8 cellular contexts compared by ENCODE assay signal in the genomic region with DNA sequence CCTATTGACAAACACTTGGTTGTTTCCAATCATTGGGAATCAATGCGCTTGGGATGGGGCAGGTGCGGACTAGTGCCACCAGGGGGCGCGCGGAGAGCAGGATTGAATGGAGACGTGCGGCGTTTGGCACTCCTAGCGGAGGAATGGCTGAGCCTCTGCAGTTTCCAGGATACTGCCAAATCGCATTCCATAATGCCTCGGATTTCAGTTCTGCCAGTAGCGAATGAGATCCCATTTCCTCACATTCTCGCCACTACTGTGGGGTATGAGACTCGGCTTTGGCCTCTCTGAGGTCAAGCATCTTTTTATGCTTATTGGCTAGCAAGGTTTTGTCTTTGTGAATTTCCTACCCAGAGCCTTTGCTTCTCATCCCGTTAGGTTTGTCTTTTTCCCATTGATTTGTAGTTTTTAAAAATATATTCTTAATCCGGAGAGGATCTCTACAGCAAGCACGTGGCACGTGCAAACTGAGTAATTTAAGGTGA. TPM values are rescaled to one million over a fixed set of nuclear protein-coding genes. Genes with fewer than 3 reads are reported as not detected.
DNase-seq lines count a peak whose midpoint lies in the region; ATAC-seq and TF ChIP-seq lines count a peak whose summit lies in the region.

No MANE protein-coding gene starts in this region.

- H3K27me3 ChIP-seq in IMR-90 (ENCODE audit: control insufficient read depth, insufficient read depth, low read length) (no peaks in the 10 kb centered on the region), trophoblast cell (ENCODE audit: insufficient read depth, low read length) (no peaks in the 10 kb centered on the region), upper lobe of right lung (no peaks in the 10 kb centered on the region)

- TF ChIP-seq POLR2A in IMR-90 (IDR thresholded peaks at IDR 0.05; ENCODE audit: low read depth, low read length) = no peak

- H3K79me2 ChIP-seq in trophoblast cell (ENCODE audit: control insufficient read depth, insufficient read depth, low read length, poor library complexity) = no peaks in the 10 kb centered on the region

- H2AK5ac ChIP-seq in IMR-90 (ENCODE audit: low read depth, low read length) (no peak overlapping the region), trophoblast cell (ENCODE audit: low read length) (no peak overlapping the region)

- no peak overlapping the region for H3K56ac ChIP-seq in IMR-90 (ENCODE audit: extremely low read depth, insufficient read depth, low read length)

- CTCF ChIA-PET in IMR-90 (lab: Yijun Ruan, JAX) (interaction anchor here (0.6 to 1.1 kb wide), 3 partner anchors 109 to 215 kb away, joined by 3 to 5 read pairs (median 3); no protein-coding TSS in a partner anchor), RWPE1 (lab: Yijun Ruan, JAX) (interaction anchor here (0.6 kb wide), 2 partner anchors 80 to 276 kb away, joined by 3 read pairs; no protein-coding TSS in a partner anchor)

- H3K4ac ChIP-seq in IMR-90 (ENCODE audit: low read depth, low read length) (no peak overlapping the region), trophoblast cell (ENCODE audit: low read depth, low read length) (no peak overlapping the region)

- peak; percentile 88 for TF ChIP-seq RAD21 in IMR-90 (IDR thresholded peaks at IDR 0.05; ENCODE audit: low read length)

- no peak overlapping the region for H4K5ac ChIP-seq in IMR-90 (ENCODE audit: low read depth, low read length)

- H2BK15ac ChIP-seq in IMR-90 (ENCODE audit: low read depth, low read length) = no peak overlapping the region

- H2BK12ac ChIP-seq in trophoblast cell (ENCODE audit: low read length) = no peak overlapping the region

- H4K20me1 ChIP-seq in IMR-90 (ENCODE audit: insufficient read depth, low read length) = no peaks in the 10 kb centered on the region

- no TSS peak for BruUV-seq in IMR-90 (replicated peaks; lab: Mats Ljungman, UMichigan)

- no peak overlapping the region; the same call in 1 of the 2 replicates for H3K4me2 ChIP-seq in IMR-90 (ENCODE audit: low read depth, low read length)
- H3K4me2 ChIP-seq in trophoblast cell (ENCODE audit: low read length) = no peak overlapping the region

- no peaks in the 10 kb centered on the region for H3K36me3 ChIP-seq in IMR-90 (ENCODE audit: control insufficient read depth, insufficient read depth, low read length)
- H3K36me3 ChIP-seq in trophoblast cell (ENCODE audit: control insufficient read depth in 1 of 2, insufficient read depth in 2 of 2, low read length in 2 of 2) = peaks cover 0 to 2% of the 10 kb centered on the region in 2 experiments
- no peaks in the 10 kb centered on the region for H3K36me3 ChIP-seq in upper lobe of right lung

- H3K4me1 ChIP-seq in IMR-90 (ENCODE audit: control insufficient read depth, insufficient read depth, low read length) (no peaks in the 10 kb centered on the region), trophoblast cell (ENCODE audit: control insufficient read depth in 1 of 2, insufficient read depth in 2 of 2, low read length in 2 of 2) (peaks cover 5 to 9% of the 10 kb centered on the region in 2 experiments), upper lobe of right lung (no peaks in the 10 kb centered on the region)

- in situ Hi-C loops in IMR-90 (cut with MboI; ENCODE audit: low sequenced_read_pairs) = loop anchor here (5.0 to 10.0 kb wide), 2 partner anchors 111 to 121 kb away; no protein-coding TSS in a partner anchor

- POLR2A ChIA-PET in IMR-90 (lab: Charles Lee; ENCODE audit: unreplicated experiment) (no interaction called here), RWPE1 (lab: Yijun Ruan, JAX; ENCODE audit: low non-redundant PET) (no interaction called here)

- ATAC-seq in GM19035 (IDR thresholded peaks at IDR 0.05; ENCODE audit: unreplicated experiment) (peak; percentile 56), IMR-90 (ENCODE audit: low read depth) (peak; percentile 94), upper lobe of right lung (peak; percentile 99)

- no peaks in the 10 kb centered on the region for H3K79me1 ChIP-seq in IMR-90 (ENCODE audit: low read depth in 1 of 2, low read length in 2 of 2)
- H3K79me1 ChIP-seq in trophoblast cell (ENCODE audit: low read length) = peaks cover 2% of the 10 kb centered on the region

- H4K8ac ChIP-seq in IMR-90 (ENCODE audit: low read depth in 2 of 2, low read length in 2 of 2) (no peak overlapping the region), trophoblast cell (ENCODE audit: low read depth, low read length) (no peak overlapping the region)

- dilution Hi-C loops in IMR-90 (cut with HindIII; ENCODE audit: low sequenced_read_pairs, unreplicated experiment) = no loop called here

- H3K18ac ChIP-seq in IMR-90 (ENCODE audit: low read depth, low read length) (no peak overlapping the region), trophoblast cell (ENCODE audit: low read length) (no peak overlapping the region)

- no peak overlapping the region for H3K9ac ChIP-seq in IMR-90 (ENCODE audit: low read depth, low read length)
- no peak overlapping the region for H3K9ac ChIP-seq in trophoblast cell (ENCODE audit: low read length)

- no peak overlapping the region for H4K12ac ChIP-seq in trophoblast cell (ENCODE audit: low read depth, low read length)

- H2AFZ ChIP-seq in IMR-90 (replicated peaks; ENCODE audit: low read length, poor library complexity) (no peak overlapping the region), trophoblast cell (ENCODE audit: insufficient read depth, low read length, poor library complexity) (no peak overlapping the region)

- H2BK20ac ChIP-seq in IMR-90 (ENCODE audit: low read depth, low read length) = peak overlapping the region; percentile 11; the same call in 1 of the 2 replicates

- H4K91ac ChIP-seq in IMR-90 (ENCODE audit: insufficient read depth, low read depth, low read length) (no peak overlapping the region), trophoblast cell (ENCODE audit: low read depth, low read length) (no peak overlapping the region)

- intact Hi-C loops in IMR-90 (cut with micrococcal nuclease) (loop anchor here (1.0 to 2.0 kb wide), 2 partner anchors 111 to 123 kb away; no protein-coding TSS in a partner anchor), upper lobe of right lung (cut with DNase I) (no loop called here)

- H3K23ac ChIP-seq in IMR-90 (ENCODE audit: low read depth, low read length) (no peak overlapping the region), trophoblast cell (ENCODE audit: low read length) (no peak overlapping the region)

- TF ChIP-seq CTCF in AG09319 (IDR thresholded peaks at IDR 0.05; ENCODE audit: low read depth, low read length) = peak; percentile 86
- TF ChIP-seq CTCF in IMR-90 (conservative IDR thresholded peaks at IDR 0.05; ENCODE audit: low read depth, low read length) = peak; percentile 98
- peak; percentile 74 for TF ChIP-seq CTCF in RWPE1 (conservative IDR thresholded peaks at IDR 0.05; ENCODE audit: low read depth)
- TF ChIP-seq CTCF in upper lobe of right lung (IDR thresholded peaks at IDR 0.05) = peak; percentile 89

- H3K14ac ChIP-seq in IMR-90 (replicated peaks; ENCODE audit: low read depth, low read length) = no peak overlapping the region
- no peak overlapping the region for H3K14ac ChIP-seq in trophoblast cell (ENCODE audit: low read length)

- H3K9me3 ChIP-seq in IMR-90 (ENCODE audit: control insufficient read depth, insufficient read depth, low read length) (no peaks in the 10 kb centered on the region), trophoblast cell (ENCODE audit: insufficient read depth, low read depth, low read length) (no peaks in the 10 kb centered on the region), upper lobe of right lung (no peaks in the 10 kb centered on the region)

- peak; percentile 63 for DNase-seq in AG09319 (ENCODE audit: extremely low read depth, low read depth)
- peak; percentile 79 for DNase-seq in IMR-90
- peak; percentile 60 for DNase-seq in RWPE1 (ENCODE audit: low spot score)
- DNase-seq in activated naive CD4-positive, alpha-beta T cell treated with Interleukin-2 at 50 U/mL for 16 hours = peak; percentile 76
- DNase-seq in germinal center (ENCODE audit: low spot score) = peak; percentile 56
- DNase-seq in trophoblast cell = peak; percentile 67 to 86
- DNase-seq in upper lobe of right lung = peak; percentile 88

- H3K9me1 ChIP-seq in IMR-90 (ENCODE audit: insufficient read depth, low read length) = no peaks in the 10 kb centered on the region

- no peak overlapping the region for H2AK9ac ChIP-seq in IMR-90 (replicated peaks; ENCODE audit: low read depth, low read length, poor library complexity)

- H3K4me3 ChIP-seq in IMR-90 (ENCODE audit: insufficient read depth, low read depth, low read length) (no peak overlapping the region), trophoblast cell (ENCODE audit: low read depth, low read length) (no peak overlapping the region), upper lobe of right lung (no peak overlapping the region)

- 0% methylated on average over 3 of the region's 18 CpGs; no CpG with 5 or more reads in 1 of the 2 experiments for WGBS in IMR-90 (ENCODE audit: extremely low coverage in 2 of 2, insufficient read length in 1 of 2), 2 experiments
- WGBS in trophoblast cell (ENCODE audit: extremely low coverage, insufficient coverage, insufficient read length) = no CpG with 5 or more reads among the region's 18 CpGs

- H3K27ac ChIP-seq in IMR-90 (ENCODE audit: insufficient read depth, low read length) = no peak overlapping the region
- H3K27ac ChIP-seq in RWPE1 = no peak overlapping the region
- H3K27ac ChIP-seq in trophoblast cell (ENCODE audit: low read depth, low read length) = no peak overlapping the region
- no peak overlapping the region for H3K27ac ChIP-seq in upper lobe of right lung

- H2BK5ac ChIP-seq in IMR-90 (ENCODE audit: low read depth, low read length, poor library complexity, severe bottlenecking) (no peak overlapping the region), trophoblast cell (ENCODE audit: low read depth, low read length, poor library complexity) (no peak overlapping the region)

- H2BK120ac ChIP-seq in IMR-90 (ENCODE audit: low read depth, low read length) (no peak overlapping the region), trophoblast cell (ENCODE audit: insufficient read depth, low read length, poor library complexity) (no peak overlapping the region)

TF ChIP-seq in IMR-90, 13 proteins besides CTCF, POLR2A, EP300 and RAD21 (continues in another document):
- TF ChIP-seq RFX5 (IDR thresholded peaks at IDR 0.05; ENCODE audit: low read depth, low read length) (no peak), RCOR1 (IDR thresholded peaks at IDR 0.05; ENCODE audit: insufficient replicate concordance, low read length) (no peak)
- TF ChIP-seq, protein P1, sequence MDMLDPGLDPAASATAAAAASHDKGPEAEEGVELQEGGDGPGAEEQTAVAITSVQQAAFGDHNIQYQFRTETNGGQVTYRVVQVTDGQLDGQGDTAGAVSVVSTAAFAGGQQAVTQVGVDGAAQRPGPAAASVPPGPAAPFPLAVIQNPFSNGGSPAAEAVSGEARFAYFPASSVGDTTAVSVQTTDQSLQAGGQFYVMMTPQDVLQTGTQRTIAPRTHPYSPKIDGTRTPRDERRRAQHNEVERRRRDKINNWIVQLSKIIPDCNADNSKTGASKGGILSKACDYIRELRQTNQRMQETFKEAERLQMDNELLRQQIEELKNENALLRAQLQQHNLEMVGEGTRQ (IDR thresholded peaks at IDR 0.05; ENCODE audit: low read depth, low read length) = no peak

RNA-seq across cellular contexts. Expression of gene CLDN34, which starts 28.7 kb away (rescaled TPM):
- total RNA-seq in IMR-90 (2012; rRNA removed) (under 0.01 TPM in 1 of 2 replicates, not detected in the other), upper lobe of right lung (0.55 TPM)
- 0.14 TPM in 2 replicates for polyA plus RNA-seq in IMR-90 (2012; rRNA removed)
- polyA plus RNA-seq in IMR-90 (2012; cell fraction: cytosol; rRNA removed) = 0.05 TPM in 1 of 2 replicates, not detected in the other
- 0.28 and 1.8 TPM in 2 replicates for polyA plus RNA-seq in IMR-90 (2012; cell fraction: nucleus; rRNA removed; ENCODE audit: low replicate concordance)
- polyA plus RNA-seq in trophoblast cell (2013) = 0.16 and 0.22 TPM in 2 replicates
